Comparison of ENCODE assay signal across 1 cellular context in the genomic region with DNA sequence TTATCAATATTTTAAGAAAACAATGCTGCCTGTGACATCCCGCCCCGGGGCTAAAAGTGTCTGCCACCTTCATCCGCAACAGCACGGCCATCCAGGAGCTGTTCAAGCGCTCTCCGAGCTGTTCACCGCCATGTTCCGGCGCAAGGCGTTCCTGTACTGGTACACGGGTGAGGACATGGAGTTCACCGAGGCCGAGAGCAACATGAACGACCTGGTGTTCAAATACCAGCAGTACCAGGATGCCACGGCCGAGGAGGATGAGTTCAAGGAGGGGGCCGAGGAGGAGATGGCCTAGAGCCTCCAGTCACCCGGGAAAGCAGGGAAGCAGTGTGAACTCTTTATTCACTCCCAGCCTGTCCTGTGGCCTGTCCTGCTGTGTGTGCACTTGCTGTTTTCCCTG.
TF ChIP-seq lines count a peak whose summit lies in the region.

No MANE protein-coding gene starts in this region.

TF ChIP-seq in K562, 482 proteins besides CTCF, POLR2A, EP300 and RAD21 (continued from another document):
- TF ChIP-seq, protein P1, sequence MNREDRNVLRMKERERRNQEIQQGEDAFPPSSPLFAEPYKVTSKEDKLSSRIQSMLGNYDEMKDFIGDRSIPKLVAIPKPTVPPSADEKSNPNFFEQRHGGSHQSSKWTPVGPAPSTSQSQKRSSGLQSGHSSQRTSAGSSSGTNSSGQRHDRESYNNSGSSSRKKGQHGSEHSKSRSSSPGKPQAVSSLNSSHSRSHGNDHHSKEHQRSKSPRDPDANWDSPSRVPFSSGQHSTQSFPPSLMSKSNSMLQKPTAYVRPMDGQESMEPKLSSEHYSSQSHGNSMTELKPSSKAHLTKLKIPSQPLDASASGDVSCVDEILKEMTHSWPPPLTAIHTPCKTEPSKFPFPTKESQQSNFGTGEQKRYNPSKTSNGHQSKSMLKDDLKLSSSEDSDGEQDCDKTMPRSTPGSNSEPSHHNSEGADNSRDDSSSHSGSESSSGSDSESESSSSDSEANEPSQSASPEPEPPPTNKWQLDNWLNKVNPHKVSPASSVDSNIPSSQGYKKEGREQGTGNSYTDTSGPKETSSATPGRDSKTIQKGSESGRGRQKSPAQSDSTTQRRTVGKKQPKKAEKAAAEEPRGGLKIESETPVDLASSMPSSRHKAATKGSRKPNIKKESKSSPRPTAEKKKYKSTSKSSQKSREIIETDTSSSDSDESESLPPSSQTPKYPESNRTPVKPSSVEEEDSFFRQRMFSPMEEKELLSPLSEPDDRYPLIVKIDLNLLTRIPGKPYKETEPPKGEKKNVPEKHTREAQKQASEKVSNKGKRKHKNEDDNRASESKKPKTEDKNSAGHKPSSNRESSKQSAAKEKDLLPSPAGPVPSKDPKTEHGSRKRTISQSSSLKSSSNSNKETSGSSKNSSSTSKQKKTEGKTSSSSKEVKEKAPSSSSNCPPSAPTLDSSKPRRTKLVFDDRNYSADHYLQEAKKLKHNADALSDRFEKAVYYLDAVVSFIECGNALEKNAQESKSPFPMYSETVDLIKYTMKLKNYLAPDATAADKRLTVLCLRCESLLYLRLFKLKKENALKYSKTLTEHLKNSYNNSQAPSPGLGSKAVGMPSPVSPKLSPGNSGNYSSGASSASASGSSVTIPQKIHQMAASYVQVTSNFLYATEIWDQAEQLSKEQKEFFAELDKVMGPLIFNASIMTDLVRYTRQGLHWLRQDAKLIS (CRISPR knock-in tag; IDR thresholded peaks at IDR 0.05) = no peak
- TF ChIP-seq FOXP1 (CRISPR knock-in tag; IDR thresholded peaks at IDR 0.05) (no peak), ZNF780A (CRISPR knock-in tag; IDR thresholded peaks at IDR 0.05) (no peak), POLR2B (IDR thresholded peaks at IDR 0.05; ENCODE audit: low read depth, partially characterized antibody) (no peak), ELF2 (CRISPR knock-in tag; IDR thresholded peaks at IDR 0.05) (no peak), ZNF324 (CRISPR knock-in tag; IDR thresholded peaks at IDR 0.05) (no peak), GABPB2 (CRISPR knock-in tag; conservative IDR thresholded peaks at IDR 0.05) (no peak), BRD9 (IDR thresholded peaks at IDR 0.05; ENCODE audit: low read depth, partially characterized antibody) (no peak)
- TF ChIP-seq, protein P2, sequence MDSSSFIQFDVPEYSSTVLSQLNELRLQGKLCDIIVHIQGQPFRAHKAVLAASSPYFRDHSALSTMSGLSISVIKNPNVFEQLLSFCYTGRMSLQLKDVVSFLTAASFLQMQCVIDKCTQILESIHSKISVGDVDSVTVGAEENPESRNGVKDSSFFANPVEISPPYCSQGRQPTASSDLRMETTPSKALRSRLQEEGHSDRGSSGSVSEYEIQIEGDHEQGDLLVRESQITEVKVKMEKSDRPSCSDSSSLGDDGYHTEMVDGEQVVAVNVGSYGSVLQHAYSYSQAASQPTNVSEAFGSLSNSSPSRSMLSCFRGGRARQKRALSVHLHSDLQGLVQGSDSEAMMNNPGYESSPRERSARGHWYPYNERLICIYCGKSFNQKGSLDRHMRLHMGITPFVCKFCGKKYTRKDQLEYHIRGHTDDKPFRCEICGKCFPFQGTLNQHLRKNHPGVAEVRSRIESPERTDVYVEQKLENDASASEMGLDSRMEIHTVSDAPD (CRISPR knock-in tag; IDR thresholded peaks at IDR 0.05) = no peak
- TF ChIP-seq, protein P3, sequence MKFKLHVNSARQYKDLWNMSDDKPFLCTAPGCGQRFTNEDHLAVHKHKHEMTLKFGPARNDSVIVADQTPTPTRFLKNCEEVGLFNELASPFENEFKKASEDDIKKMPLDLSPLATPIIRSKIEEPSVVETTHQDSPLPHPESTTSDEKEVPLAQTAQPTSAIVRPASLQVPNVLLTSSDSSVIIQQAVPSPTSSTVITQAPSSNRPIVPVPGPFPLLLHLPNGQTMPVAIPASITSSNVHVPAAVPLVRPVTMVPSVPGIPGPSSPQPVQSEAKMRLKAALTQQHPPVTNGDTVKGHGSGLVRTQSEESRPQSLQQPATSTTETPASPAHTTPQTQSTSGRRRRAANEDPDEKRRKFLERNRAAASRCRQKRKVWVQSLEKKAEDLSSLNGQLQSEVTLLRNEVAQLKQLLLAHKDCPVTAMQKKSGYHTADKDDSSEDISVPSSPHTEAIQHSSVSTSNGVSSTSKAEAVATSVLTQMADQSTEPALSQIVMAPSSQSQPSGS (CRISPR knock-in tag; IDR thresholded peaks at IDR 0.05) = no peak
- TF ChIP-seq, protein P4, sequence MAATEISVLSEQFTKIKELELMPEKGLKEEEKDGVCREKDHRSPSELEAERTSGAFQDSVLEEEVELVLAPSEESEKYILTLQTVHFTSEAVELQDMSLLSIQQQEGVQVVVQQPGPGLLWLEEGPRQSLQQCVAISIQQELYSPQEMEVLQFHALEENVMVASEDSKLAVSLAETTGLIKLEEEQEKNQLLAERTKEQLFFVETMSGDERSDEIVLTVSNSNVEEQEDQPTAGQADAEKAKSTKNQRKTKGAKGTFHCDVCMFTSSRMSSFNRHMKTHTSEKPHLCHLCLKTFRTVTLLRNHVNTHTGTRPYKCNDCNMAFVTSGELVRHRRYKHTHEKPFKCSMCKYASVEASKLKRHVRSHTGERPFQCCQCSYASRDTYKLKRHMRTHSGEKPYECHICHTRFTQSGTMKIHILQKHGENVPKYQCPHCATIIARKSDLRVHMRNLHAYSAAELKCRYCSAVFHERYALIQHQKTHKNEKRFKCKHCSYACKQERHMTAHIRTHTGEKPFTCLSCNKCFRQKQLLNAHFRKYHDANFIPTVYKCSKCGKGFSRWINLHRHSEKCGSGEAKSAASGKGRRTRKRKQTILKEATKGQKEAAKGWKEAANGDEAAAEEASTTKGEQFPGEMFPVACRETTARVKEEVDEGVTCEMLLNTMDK (IDR thresholded peaks at IDR 0.05; ENCODE audit: borderline replicate concordance, insufficient read depth, low read depth, low read length, poor library complexity, severe bottlenecking) = no peak
- TF ChIP-seq, protein P5, sequence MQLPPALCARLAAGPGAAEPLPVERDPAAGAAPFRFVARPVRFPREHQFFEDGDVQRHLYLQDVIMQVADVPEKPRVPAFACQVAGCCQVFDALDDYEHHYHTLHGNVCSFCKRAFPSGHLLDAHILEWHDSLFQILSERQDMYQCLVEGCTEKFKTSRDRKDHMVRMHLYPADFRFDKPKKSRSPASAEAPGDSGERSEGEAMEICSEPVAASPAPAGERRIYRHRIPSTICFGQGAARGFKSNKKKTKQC (CRISPR knock-in tag; IDR thresholded peaks at IDR 0.05) = no peak
- TF ChIP-seq, protein P6, sequence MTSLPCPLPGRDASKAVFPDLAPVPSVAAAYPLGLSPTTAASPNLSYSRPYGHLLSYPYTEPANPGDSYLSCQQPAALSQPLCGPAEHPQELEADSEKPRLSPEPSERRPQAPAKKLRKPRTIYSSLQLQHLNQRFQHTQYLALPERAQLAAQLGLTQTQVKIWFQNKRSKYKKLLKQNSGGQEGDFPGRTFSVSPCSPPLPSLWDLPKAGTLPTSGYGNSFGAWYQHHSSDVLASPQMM (CRISPR knock-in tag; IDR thresholded peaks at IDR 0.05) = no peak
